In genomic region chr15:24971772-24972171, GRCh38 we compare ENCODE assay signal across 29 cellular contexts.
"Had no signal": no experiment of that assay in that cellular context is flagged by ENCODE, and none has a peak within 500 bp of the region (broad histone marks: within the 10 kb centered on the region; RNA-seq: fewer than 3 reads in every experiment).

No MANE protein-coding gene starts in this region.

- H3K36me3 ChIP-seq: colonic mucosa had no signal

- H3K27ac ChIP-seq: colonic mucosa, coronary artery, dorsolateral prefrontal cortex, epithelial cell of prostate, esophagus muscularis mucosa, esophagus squamous epithelium, foreskin keratinocyte, gastrocnemius medialis, gastroesophageal sphincter, heart left ventricle, heart right ventricle had no signal

- DNase-seq: colonic mucosa; cortex of kidney; dermis blood vessel endothelial cell; dorsolateral prefrontal cortex; effector CD4-positive, alpha-beta T cell; effector CD8-positive, alpha-beta T cell; effector memory CD4-positive, alpha-beta T cell; effector memory CD8-positive, alpha-beta T cell; endodermal cell; erythroblast; esophagus squamous epithelium; foreskin fibroblast; foreskin keratinocyte; foreskin melanocyte; gastrocnemius medialis; glutamatergic neuron; head of caudate nucleus; heart left ventricle; heart right ventricle had no signal

- H3K4me1 ChIP-seq: colonic mucosa, esophagus muscularis mucosa, esophagus squamous epithelium, gastrocnemius medialis, gastroesophageal sphincter, heart left ventricle, heart right ventricle had no signal

- H3K27me3 Mint-ChIP-seq: dendritic cell treated with granulocyte-macrophage colony-stimulating factor and Interleukin-4, amounts not matched to agents 40 ng/mL and 50 ng/mL, for 4 days; effector memory CD8-positive, alpha-beta T cell had no signal

- H3K9me3 ChIP-seq: colonic mucosa, gastrocnemius medialis had no signal

- H3K27ac Mint-ChIP-seq: dendritic cell treated with granulocyte-macrophage colony-stimulating factor and Interleukin-4, amounts not matched to agents 40 ng/mL and 50 ng/mL, for 4 days; effector memory CD8-positive, alpha-beta T cell; endodermal cell had no signal

- H3K27me3 ChIP-seq: colonic mucosa, dorsolateral prefrontal cortex, esophagus muscularis mucosa, esophagus squamous epithelium, foreskin keratinocyte, gastrocnemius medialis, gastroesophageal sphincter, heart left ventricle, heart right ventricle had no signal

- ATAC-seq: effector memory CD8-positive, alpha-beta T cell; esophagus mucosa; foreskin keratinocyte; gastrocnemius medialis; gastroesophageal sphincter; heart left ventricle; heart right ventricle had no signal

- FAIRE-seq: colon, endometrium, endothelial cell of umbilical vein, frontal cortex had no signal

- H3K4me3 ChIP-seq: colonic mucosa, coronary artery, dorsolateral prefrontal cortex, esophagus muscularis mucosa, esophagus squamous epithelium, gastrocnemius medialis, gastroesophageal sphincter, heart left ventricle, heart right ventricle had no signal

- H3K4me3 Mint-ChIP-seq: dendritic cell treated with granulocyte-macrophage colony-stimulating factor and Interleukin-4, amounts not matched to agents 40 ng/mL and 50 ng/mL, for 4 days; effector memory CD8-positive, alpha-beta T cell; endodermal cell had no signal
